In genomic region chr1:53892911-53893310, GRCh38 we compare ENCODE assay signal across 20 cellular contexts. TPM values are rescaled to one million over a fixed set of nuclear protein-coding genes. Genes with fewer than 3 reads are reported as not detected.
DNase-seq lines count a peak whose midpoint lies in the region; ATAC-seq and TF ChIP-seq lines count a peak whose summit lies in the region.
"Had no signal": no experiment of that assay in that cellular context is flagged by ENCODE, and none has a peak within 500 bp of the region (broad histone marks: within the 10 kb centered on the region; RNA-seq: fewer than 3 reads in every experiment).

No MANE protein-coding gene starts in this region.

- no peak overlapping the region for H3K4me3 ChIP-seq in Karpas-422 (ENCODE audit: low read length)
- H3K4me3 ChIP-seq in neutrophil (ENCODE audit: low read depth in 1 of 2, low read length in 1 of 2), result no peak overlapping the region
- no peak overlapping the region for H3K4me3 ChIP-seq in uterus
- H3K4me3 ChIP-seq: pancreas, SJSA1 had no signal

- no peak for TF ChIP-seq POLR2A in uterus (IDR thresholded peaks at IDR 0.05)

- no peak for ATAC-seq in GM21825 (IDR thresholded peaks at IDR 0.05; ENCODE audit: unreplicated experiment)
- no peak for ATAC-seq in GM19397 (IDR thresholded peaks at IDR 0.05; ENCODE audit: unreplicated experiment)

- H3K9ac ChIP-seq in Karpas-422 (ENCODE audit: low read length), result no peak overlapping the region

- H3K36me3 ChIP-seq in Karpas-422 (ENCODE audit: insufficient read depth, low read length) (no peaks in the 10 kb centered on the region), neutrophil (peaks cover 3% of the 10 kb centered on the region), uterus (no peaks in the 10 kb centered on the region)
- H3K36me3 ChIP-seq: BE2C, pancreas had no signal

- no peaks in the 10 kb centered on the region for H3K9me2 ChIP-seq in Karpas-422 (replicated peaks; ENCODE audit: insufficient read depth, low read length)

- H3K79me2 ChIP-seq in Karpas-422 (ENCODE audit: low read length), result peaks cover 6% of the 10 kb centered on the region

- no peak overlapping the region for H3K4me2 ChIP-seq in Karpas-422 (ENCODE audit: low read depth, low read length, poor library complexity, severe bottlenecking)

- H3K9me3 ChIP-seq in Karpas-422 (ENCODE audit: low read length), result no peaks in the 10 kb centered on the region
- no peaks in the 10 kb centered on the region for H3K9me3 ChIP-seq in neutrophil
- H3K9me3 ChIP-seq in uterus, result no peaks in the 10 kb centered on the region
- H3K9me3 ChIP-seq: BE2C, pancreas, SJSA1 had no signal

- H2AFZ ChIP-seq in Karpas-422 (ENCODE audit: low read length), result peak overlapping the region; percentile 61; the same call in 1 of the 2 replicates

- H3K27me3 ChIP-seq in Karpas-422 (ENCODE audit: low read length) (no peaks in the 10 kb centered on the region), neutrophil (no peaks in the 10 kb centered on the region), uterus (no peaks in the 10 kb centered on the region)
- H3K27me3 ChIP-seq: BE2C, pancreas, SJSA1 had no signal

- TF ChIP-seq CTCF in neutrophil (IDR thresholded peaks at IDR 0.05) (no peak), uterus (IDR thresholded peaks at IDR 0.05) (no peak)

- H3K27ac ChIP-seq in Karpas-422 (ENCODE audit: low read length), result no peak overlapping the region
- H3K27ac ChIP-seq in neutrophil, result peak overlapping the region; percentile 59
- no peak overlapping the region for H3K27ac ChIP-seq in uterus
- H3K27ac ChIP-seq: SJSA1, VCaP had no signal

- intact Hi-C loops in uterus (cut with DNase I; ENCODE audit: low total_unique reads), result no loop called here

- DNase-seq in CD1c-positive myeloid dendritic cell (ENCODE audit: extremely low spot score) (peak; percentile 94), Karpas-422 (no peak), amygdala (lab: John Stamatoyannopoulos, UW) (peak in 36 of 56 donors; percentile 6 to 69 (median 22)), uterus (no peak)
- DNase-seq: BE2C, DMS79, foreskin melanocyte, HFFc6, immature natural killer cell, NCI-H2081, pancreas had no signal

- H3K4me1 ChIP-seq in Karpas-422 (ENCODE audit: low read length), result peaks cover 30% of the 10 kb centered on the region
- H3K4me1 ChIP-seq in neutrophil (ENCODE audit: control insufficient read depth in 1 of 2, insufficient read depth in 1 of 2, low read depth in 1 of 2, low read length in 1 of 2), result peaks cover 30% of the 10 kb centered on the region in 2 experiments
- no peaks in the 10 kb centered on the region for H3K4me1 ChIP-seq in uterus
- H3K4me1 ChIP-seq: BE2C had no signal

- no peaks in the 10 kb centered on the region for H4K20me1 ChIP-seq in Karpas-422 (ENCODE audit: insufficient read depth, low read depth, low read length)

RNA-seq across cellular contexts. Expression of gene DIO1, which starts 1.1 kb away (rescaled TPM):
- total RNA-seq in Karpas-422 (2014; rRNA removed; shearing (Covaris generic); ENCODE audit: low replicate concordance), result not detected in 2 replicates
- total RNA-seq in uterus, result 1 to 10 TPM in 1 of 4 donors, not detected in 3; 2.1 TPM
- total RNA-seq: activated CD8-positive, alpha-beta memory T cell treated with anti-CD3 and anti-CD28 coated beads for 36 hours; bronchial epithelial cell; HFFc6; M059J; pancreas; SJSA1; subcutaneous adipose tissue had no signal

RNA-seq across cellular contexts. Expression of gene YIPF1, which starts 3.3 kb away (rescaled TPM):
- 46.5 and 87.4 TPM in 2 replicates for total RNA-seq in Karpas-422 (2014; rRNA removed; shearing (Covaris generic); ENCODE audit: low replicate concordance)
- total RNA-seq in uterus, result 10 to 100 TPM in 3 of 4 donors, 1 to 10 TPM in 1; 6.7 to 25.9 (median 14.8) TPM

RNA-seq across cellular contexts. Expression of gene IFT25, which starts 52.6 kb away (rescaled TPM):
- total RNA-seq in Karpas-422 (2014; rRNA removed; shearing (Covaris generic); ENCODE audit: low replicate concordance), result 79.3 and 102 TPM in 2 replicates
- 10 to 100 TPM in 3 of 4 donors, 1 to 10 TPM in 1; 1.3 to 40.6 (median 28.7) TPM for total RNA-seq in uterus

RNA-seq across cellular contexts. Expression of gene LRRC42, which starts 53.2 kb away (rescaled TPM):
- total RNA-seq in Karpas-422 (2014; rRNA removed; shearing (Covaris generic); ENCODE audit: low replicate concordance), result 37.7 and 50.1 TPM in 2 replicates
- total RNA-seq in uterus, result 10 to 100 TPM in 3 of 4 donors, under 1 TPM in 1; 0.51 to 30.7 (median 25.1) TPM

RNA-seq across cellular contexts. Expression of gene NDC1, which starts 54.8 kb away (rescaled TPM):
- 36.7 and 130 TPM in 2 replicates for total RNA-seq in Karpas-422 (2014; rRNA removed; shearing (Covaris generic); ENCODE audit: low replicate concordance)
- 10 to 100 TPM in 3 of 4 donors, 1 to 10 TPM in 1; 6.1 to 41.8 (median 16.8) TPM for total RNA-seq in uterus

Comparison
In these comparisons a context has a peak if more than half of its experiments do, and no peak if none do; other contexts are left out.
1. DNase-seq: peak in CD1c-positive myeloid dendritic cell (single experiment) and amygdala (36 of 56); none in Karpas-422 (single experiment) and uterus (0 of 2).